Comparison of ENCODE assay signal across 16 cellular contexts in the genomic region with DNA sequence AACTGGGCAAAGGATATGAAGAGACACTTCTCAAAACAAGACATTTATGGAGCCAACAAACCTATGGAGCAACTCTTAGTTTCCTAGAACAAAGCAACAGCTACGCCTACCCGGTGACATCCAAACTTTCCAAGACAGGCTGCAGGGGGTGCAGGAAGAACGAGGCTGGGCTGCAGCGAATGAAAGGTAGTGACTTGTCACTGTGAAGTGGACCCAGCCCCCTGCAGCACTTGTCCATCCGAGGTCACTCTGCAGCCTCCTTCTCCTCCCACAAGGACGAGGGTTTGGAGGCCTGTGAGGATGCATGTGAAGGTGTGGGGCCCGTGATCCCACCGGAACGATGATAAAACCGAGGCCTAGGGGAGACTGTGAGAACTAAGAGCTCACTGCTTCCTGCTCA.
"Had no signal": no experiment of that assay in that cellular context is flagged by ENCODE, and none has a peak within 500 bp of the region (broad histone marks: within the 10 kb centered on the region; RNA-seq: fewer than 3 reads in every experiment).

No MANE protein-coding gene starts in this region.

- H3K4me1 Mint-ChIP-seq: stimulated activated naive B cell treated with anti-CD40 and anti-IgM and Interleukin-4, amounts not matched to agents 10 μg/mL and 1 μg/mL and 100 μg/mL, for 72 hours had no signal

- H3K4me1 ChIP-seq: heart right ventricle, upper lobe of right lung had no signal

- H3K36me3 ChIP-seq: heart right ventricle, left lung, upper lobe of right lung had no signal

- H3K4me3 ChIP-seq: heart right ventricle, left lung, upper lobe of right lung had no signal

- H3K9me3 Mint-ChIP-seq: activated naive CD8-positive, alpha-beta T cell treated with anti-CD3 and anti-CD28 coated beads, Interleukin-2, amount 50 U/mL, for 24 hours; activated T-helper 17 cell treated with anti-CD3 and anti-CD28 coated beads, Interleukin-2, amount 50 U/mL, for 72 hours; nephron; stimulated activated naive B cell treated with anti-CD40 and anti-IgM and Interleukin-4, amounts not matched to agents 10 μg/mL and 1 μg/mL and 100 μg/mL, for 72 hours; T-helper 1 cell treated with Interleukin-12 subunit alpha and Interleukin-12 subunit beta and Interleukin-4 antibody, amounts not matched to agents 30 μg/mL and 1 μg/mL, for 36 hours had no signal

- H3K9me3 ChIP-seq: left lung, upper lobe of right lung had no signal

- H3K27ac Mint-ChIP-seq: activated CD4-positive, alpha-beta T cell treated with anti-CD3 and anti-CD28 coated beads for 36 hours; activated CD8-positive, alpha-beta memory T cell treated with anti-CD3 and anti-CD28 coated beads, Interleukin-2, amount 10 ng/mL, durations not matched to agents 7 days and 5 days; activated naive CD8-positive, alpha-beta T cell treated with anti-CD3 and anti-CD28 coated beads, Interleukin-2, amount 50 U/mL, for 24 hours; activated T-helper 17 cell treated with anti-CD3 and anti-CD28 coated beads, Interleukin-2, amount 50 U/mL, for 72 hours; mesothelial cell of epicardium; nephron; stimulated activated naive B cell treated with anti-CD40 and anti-IgM and Interleukin-4, amounts not matched to agents 10 μg/mL and 1 μg/mL and 100 μg/mL, for 72 hours; T-helper 1 cell treated with Interleukin-12 subunit alpha and Interleukin-12 subunit beta and Interleukin-4 antibody, amounts not matched to agents 30 μg/mL and 1 μg/mL, for 36 hours had no signal

- DNase-seq: activated CD4-positive, alpha-beta T cell treated with anti-CD3 and anti-CD28 coated beads for 36 hours; activated CD4-positive, alpha-beta T cell treated with anti-CD3 and anti-CD28 coated beads, Interleukin-2, amount 50 U/mL, for 48 hours; activated CD8-positive, alpha-beta memory T cell treated with anti-CD3 and anti-CD28 coated beads, Interleukin-2, amount 10 ng/mL, durations not matched to agents 7 days and 5 days; activated naive CD4-positive, alpha-beta T cell treated with Interleukin-2 at 50 U/mL for 16 hours; activated naive CD8-positive, alpha-beta T cell treated with anti-CD3 and anti-CD28 coated beads, Interleukin-2, amount 50 U/mL, for 24 hours; activated T-cell treated with anti-CD3 and anti-CD28 coated beads, Interleukin-2, amount 50 U/mL, for 1 hour; aorta; cortex of kidney; heart right ventricle; left lung; stimulated activated naive B cell treated with anti-CD40 and anti-IgM and Interleukin-4, amounts not matched to agents 10 μg/mL and 1 μg/mL and 100 μg/mL, for 72 hours; upper lobe of right lung had no signal

- ATAC-seq: activated CD4-positive, alpha-beta T cell treated with anti-CD3 and anti-CD28 coated beads for 36 hours; activated CD8-positive, alpha-beta memory T cell treated with anti-CD3 and anti-CD28 coated beads, Interleukin-2, amount 10 ng/mL, durations not matched to agents 7 days and 5 days; activated naive CD8-positive, alpha-beta T cell treated with anti-CD3 and anti-CD28 coated beads, Interleukin-2, amount 50 U/mL, for 24 hours; activated T-helper 17 cell treated with anti-CD3 and anti-CD28 coated beads, Interleukin-2, amount 50 U/mL, for 72 hours; heart right ventricle; left lung; stimulated activated naive B cell treated with anti-CD40 and anti-IgM and Interleukin-4, amounts not matched to agents 10 μg/mL and 1 μg/mL and 100 μg/mL, for 72 hours; upper lobe of right lung had no signal

- H3K27ac ChIP-seq: heart right ventricle, upper lobe of right lung had no signal

- H3K36me3 Mint-ChIP-seq: activated CD8-positive, alpha-beta memory T cell treated with anti-CD3 and anti-CD28 coated beads, Interleukin-2, amount 10 ng/mL, durations not matched to agents 7 days and 5 days; mesothelial cell of epicardium; stimulated activated naive B cell treated with anti-CD40 and anti-IgM and Interleukin-4, amounts not matched to agents 10 μg/mL and 1 μg/mL and 100 μg/mL, for 72 hours had no signal

- H3K4me3 Mint-ChIP-seq: activated CD4-positive, alpha-beta T cell treated with anti-CD3 and anti-CD28 coated beads for 36 hours; activated CD8-positive, alpha-beta memory T cell treated with anti-CD3 and anti-CD28 coated beads, Interleukin-2, amount 10 ng/mL, durations not matched to agents 7 days and 5 days; activated naive CD8-positive, alpha-beta T cell treated with anti-CD3 and anti-CD28 coated beads, Interleukin-2, amount 50 U/mL, for 24 hours; activated T-helper 17 cell treated with anti-CD3 and anti-CD28 coated beads, Interleukin-2, amount 50 U/mL, for 72 hours; mesothelial cell of epicardium; nephron; stimulated activated naive B cell treated with anti-CD40 and anti-IgM and Interleukin-4, amounts not matched to agents 10 μg/mL and 1 μg/mL and 100 μg/mL, for 72 hours; T-helper 1 cell treated with Interleukin-12 subunit alpha and Interleukin-12 subunit beta and Interleukin-4 antibody, amounts not matched to agents 30 μg/mL and 1 μg/mL, for 36 hours had no signal
